Comparison of ENCODE assay signal across 26 cellular contexts in the genomic region with DNA sequence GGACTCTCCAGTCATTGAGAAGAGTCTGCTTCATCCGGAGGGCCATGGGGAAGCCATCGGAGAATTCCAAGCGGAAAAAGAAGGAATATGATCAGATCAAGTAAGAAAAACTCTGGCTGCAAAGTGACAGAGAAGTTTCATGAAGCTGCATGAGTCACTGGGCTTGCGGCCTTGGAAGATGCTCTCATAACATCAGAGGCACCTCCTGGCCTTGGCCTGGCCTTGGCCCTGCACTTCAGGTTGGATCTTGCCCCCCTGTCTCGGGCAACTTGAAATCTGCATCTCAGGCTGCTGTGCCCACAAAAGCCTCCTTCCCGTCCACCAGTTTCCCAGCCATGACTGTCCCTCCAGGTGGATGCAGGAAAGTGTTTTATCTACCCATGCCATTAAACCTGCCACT.
"Had no signal": no experiment of that assay in that cellular context is flagged by ENCODE, and none has a peak within 500 bp of the region (broad histone marks: within the 10 kb centered on the region; RNA-seq: fewer than 3 reads in every experiment).

No MANE protein-coding gene starts in this region.

- H3K27ac Mint-ChIP-seq: dendritic cell treated with granulocyte-macrophage colony-stimulating factor and Interleukin-4, amounts not matched to agents 40 ng/mL and 50 ng/mL, for 4 days; effector memory CD8-positive, alpha-beta T cell; endodermal cell had no signal

- H3K4me3 ChIP-seq: colonic mucosa, coronary artery, dorsolateral prefrontal cortex, esophagus muscularis mucosa, esophagus squamous epithelium, gastrocnemius medialis, gastroesophageal sphincter, heart left ventricle, heart right ventricle, hepatocyte had no signal

- H3K27ac ChIP-seq: colonic mucosa, coronary artery, epithelial cell of prostate, esophagus muscularis mucosa, esophagus squamous epithelium, foreskin keratinocyte, gastroesophageal sphincter, heart left ventricle, heart right ventricle, hepatocyte had no signal

- H3K79me2 ChIP-seq: hepatocyte had no signal

- H3K36me3 ChIP-seq: colonic mucosa, esophagus muscularis mucosa, esophagus squamous epithelium, gastrocnemius medialis, gastroesophageal sphincter, heart left ventricle, heart right ventricle had no signal

- H3K9me3 Mint-ChIP-seq: dendritic cell treated with granulocyte-macrophage colony-stimulating factor and Interleukin-4, amounts not matched to agents 40 ng/mL and 50 ng/mL, for 4 days; effector memory CD8-positive, alpha-beta T cell; endodermal cell had no signal

- H2AFZ ChIP-seq: hepatocyte had no signal

- H3K4me3 Mint-ChIP-seq: dendritic cell treated with granulocyte-macrophage colony-stimulating factor and Interleukin-4, amounts not matched to agents 40 ng/mL and 50 ng/mL, for 4 days; effector memory CD8-positive, alpha-beta T cell; endodermal cell had no signal

- H3K4me1 Mint-ChIP-seq: endodermal cell had no signal

- DNase-seq: colonic mucosa; cortex of kidney; dermis blood vessel endothelial cell; dorsolateral prefrontal cortex; effector CD4-positive, alpha-beta T cell; effector CD8-positive, alpha-beta T cell; effector memory CD4-positive, alpha-beta T cell; effector memory CD8-positive, alpha-beta T cell; endodermal cell; erythroblast; esophagus squamous epithelium; foreskin fibroblast; foreskin melanocyte; glutamatergic neuron; head of caudate nucleus; heart left ventricle; heart right ventricle had no signal

- H3K4me2 ChIP-seq: hepatocyte had no signal

- H3K4me1 ChIP-seq: colonic mucosa, esophagus muscularis mucosa, esophagus squamous epithelium, foreskin keratinocyte, gastroesophageal sphincter, heart left ventricle, heart right ventricle had no signal

- ATAC-seq: effector memory CD8-positive, alpha-beta T cell; esophagus mucosa; foreskin keratinocyte; gastrocnemius medialis; gastroesophageal sphincter; heart left ventricle; heart right ventricle had no signal

- H3K27me3 ChIP-seq: colonic mucosa, gastrocnemius medialis had no signal

- H3K9me3 ChIP-seq: colonic mucosa, esophagus muscularis mucosa, esophagus squamous epithelium, gastrocnemius medialis, gastroesophageal sphincter, heart left ventricle, heart right ventricle had no signal
